ENCODE assay signal across 8 cellular contexts in the genomic region with DNA sequence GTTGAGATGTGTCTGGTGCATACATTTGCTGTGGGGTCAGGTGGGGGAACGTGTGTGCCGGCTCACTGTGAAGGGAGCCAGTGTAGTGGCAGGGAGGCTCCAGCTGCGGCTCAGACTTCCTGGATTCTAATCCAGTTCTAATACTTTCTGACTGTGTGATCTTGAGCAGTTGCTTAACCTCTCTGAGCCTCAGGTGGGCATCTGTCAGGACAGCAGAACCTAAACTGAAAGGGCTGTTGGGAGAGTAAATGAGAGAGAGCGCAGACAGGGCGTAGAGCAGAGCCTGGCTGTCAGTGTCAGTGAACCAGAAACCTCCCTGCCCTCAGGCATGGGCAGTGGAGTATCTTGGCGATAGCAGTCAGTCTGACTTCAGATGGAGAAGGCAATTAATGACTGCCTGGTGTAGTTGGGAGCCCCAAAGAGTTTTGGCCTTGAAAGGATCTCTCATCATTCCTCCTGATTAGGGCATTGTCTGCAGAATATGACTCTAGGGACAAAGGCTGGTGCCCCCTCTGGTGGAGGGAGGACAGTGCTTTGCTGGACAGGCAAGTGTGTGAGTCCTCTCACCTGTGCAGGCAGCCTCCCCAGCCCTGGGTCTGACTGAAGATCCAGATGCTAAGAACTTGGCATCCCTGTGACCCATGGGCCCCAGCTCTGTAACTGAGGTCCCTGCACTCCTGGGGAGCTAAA. TPM values are rescaled to one million over a fixed set of nuclear protein-coding genes. Genes with fewer than 3 reads are reported as not detected.
DNase-seq lines count a peak whose midpoint lies in the region; ATAC-seq and TF ChIP-seq lines count a peak whose summit lies in the region.
"Had no signal": no experiment of that assay in that cellular context is flagged by ENCODE, and none has a peak within 500 bp of the region (broad histone marks: within the 10 kb centered on the region; RNA-seq: fewer than 3 reads in every experiment).

No MANE protein-coding gene starts in this region.

- no peak overlapping the region for H4K8ac ChIP-seq in neuronal stem cell (ENCODE audit: low read depth, low read length)

- intact Hi-C loops in MCF 10A (cut with micrococcal nuclease): no loop called here

- no peak for ATAC-seq in HG03432 (IDR thresholded peaks at IDR 0.05; ENCODE audit: unreplicated experiment)
- no peak for ATAC-seq in GM18502 (IDR thresholded peaks at IDR 0.05; ENCODE audit: poor library complexity, unreplicated experiment)

- POLR2A ChIA-PET in MCF 10A (lab: Yijun Ruan, JAX): no interaction called here

- peak overlapping the region; percentile 59 for H3K14ac ChIP-seq in neuronal stem cell (ENCODE audit: low read length)

- no peak overlapping the region for H3K27ac Mint-ChIP-seq in MCF 10A (ENCODE audit: low read depth, unreplicated experiment)

- DNase-seq in Daoy (ENCODE audit: low read depth) (peak; percentile 22), HL-60 (ENCODE audit: low read depth in 1 of 2, low spot score in 1 of 2) (peak in 1 of 2 experiments; percentile 23), MCF 10A (ENCODE audit: unreplicated experiment) (peak; percentile 66), neuronal stem cell (ENCODE audit: low spot score) (no peak), retina (no peak)

- peak overlapping the region; percentile 14 for H2AK5ac ChIP-seq in neuronal stem cell (ENCODE audit: low read depth, low read length)

- H2BK15ac ChIP-seq in neuronal stem cell (ENCODE audit: low read length): peak overlapping the region; percentile 76

- peak overlapping the region; percentile 16 for H2AFZ ChIP-seq in neuronal stem cell (ENCODE audit: low read length)

- H3K27me3 ChIP-seq in HL-60 (ENCODE audit: insufficient read depth, poor library complexity, severe bottlenecking) (peaks cover 22% of the 10 kb centered on the region), neuronal stem cell (ENCODE audit: control insufficient read depth in 3 of 3, insufficient read depth in 3 of 3, low read depth in 1 of 3, low read length in 3 of 3) (peaks cover 0 to 18% (median 7%) of the 10 kb centered on the region in 3 experiments)

- no peaks in the 10 kb centered on the region for H3K9me3 ChIP-seq in neuronal stem cell (replicated peaks in 1 of 2; ENCODE audit: control insufficient read depth in 2 of 2, insufficient read depth in 1 of 2, low read depth in 1 of 2, low read length in 2 of 2)

- peak; percentile 34 for TF ChIP-seq CTCF in HL-60 (IDR thresholded peaks at IDR 0.05; ENCODE audit: insufficient read depth, low read length)
- peak; percentile 51 for TF ChIP-seq CTCF in MCF 10A (IDR thresholded peaks at IDR 0.05; ENCODE audit: unreplicated experiment)

- CTCF ChIA-PET in MCF 10A (lab: Yijun Ruan, JAX): interaction anchor here (0.5 to 4.0 kb wide), 5 partner anchors 14 to 122 kb away, joined by 3 to 22 read pairs (median 5); no protein-coding TSS in a partner anchor

- BruUV-seq in MCF 10A (replicated peaks; lab: Mats Ljungman, UMichigan): no TSS peak

- H2BK120ac ChIP-seq in neuronal stem cell (ENCODE audit: low read depth, low read length): no peak overlapping the region

- peaks cover 7% of the 10 kb centered on the region for H3K4me1 Mint-ChIP-seq in MCF 10A (ENCODE audit: insufficient read depth, unreplicated experiment)

- peaks cover 38 to 57% of the 10 kb centered on the region in 2 donors for H3K4me1 ChIP-seq in neuronal stem cell (ENCODE audit: control insufficient read depth in 2 of 2, insufficient read depth in 1 of 2, low read depth in 1 of 2, low read length in 2 of 2)

- H4K91ac ChIP-seq in neuronal stem cell (ENCODE audit: low read depth, low read length, poor library complexity): no peak overlapping the region

- H3K18ac ChIP-seq in neuronal stem cell (ENCODE audit: low read length): peak overlapping the region; percentile 3

- H3K27ac ChIP-seq in HL-60 (replicated peaks) (no peak overlapping the region), neuronal stem cell (replicated peaks; ENCODE audit: low read length) (no peak overlapping the region)

- no peak overlapping the region for H3K4ac ChIP-seq in neuronal stem cell (ENCODE audit: low read length)

- H2BK12ac ChIP-seq in neuronal stem cell (ENCODE audit: low read length): peak overlapping the region; percentile 77

- no peaks in the 10 kb centered on the region for H3K36me3 Mint-ChIP-seq in MCF 10A (ENCODE audit: insufficient read depth, unreplicated experiment)

- H3K27me3 Mint-ChIP-seq in MCF 10A (ENCODE audit: insufficient read depth, unreplicated experiment): peaks cover 38% of the 10 kb centered on the region

- no peak overlapping the region for H3K4me3 ChIP-seq in HL-60 (replicated peaks; ENCODE audit: insufficient read depth, low read length)
- no peak overlapping the region for H3K4me3 ChIP-seq in neuronal stem cell (ENCODE audit: low read length in 2 of 2)

- no CpG with 5 or more reads among the region's 6 CpGs for WGBS in neuronal stem cell (ENCODE audit: extremely low coverage in 2 of 2, insufficient read length in 2 of 2, insufficient replicate concordance in 1 of 2), 2 donors

- no peaks in the 10 kb centered on the region for H3K79me1 ChIP-seq in neuronal stem cell (ENCODE audit: low read depth, low read length)

- H3K36me3 ChIP-seq in neuronal stem cell (replicated peaks in 1 of 2; ENCODE audit: control insufficient read depth in 2 of 2, insufficient read depth in 2 of 2, low read length in 2 of 2): no peaks in the 10 kb centered on the region

- H3K4me3 Mint-ChIP-seq in MCF 10A (ENCODE audit: unreplicated experiment): no peak overlapping the region

- no peak overlapping the region for H2BK5ac ChIP-seq in neuronal stem cell (ENCODE audit: low read length)

- no peak overlapping the region for H3K23ac ChIP-seq in neuronal stem cell (ENCODE audit: low read depth, low read length, poor library complexity)

- H3K9me3 Mint-ChIP-seq in MCF 10A (ENCODE audit: unreplicated experiment): no peaks in the 10 kb centered on the region

- H3K4me2 ChIP-seq in neuronal stem cell (ENCODE audit: insufficient read depth, low read length, poor library complexity, severe bottlenecking): no peak overlapping the region

- H3K9ac ChIP-seq in neuronal stem cell (ENCODE audit: low read depth, low read length, poor library complexity): no peak overlapping the region

RNA-seq across cellular contexts. Expression of a gene that starts 9.6 kb away (rescaled TPM):
- not detected in 2 replicates for total RNA-seq in Daoy (2014; rRNA removed; shearing (Covaris generic))
- total RNA-seq in MCF 10A (2022): not detected in 2 replicates
- 0.01 TPM for polyA plus RNA-seq in neuronal stem cell (2013, experiment 1 of 2)
- not detected for polyA plus RNA-seq in neuronal stem cell (2013, experiment 2 of 2)
- total RNA-seq: subcutaneous adipose tissue had no signal

RNA-seq across cellular contexts. Expression of a gene that starts 18.3 kb away (rescaled TPM):
- 1.5 and 1.6 TPM in 2 replicates for total RNA-seq in Daoy (2014; rRNA removed; shearing (Covaris generic))
- total RNA-seq in MCF 10A (2022): not detected in 2 replicates
- 4.1 TPM for polyA plus RNA-seq in neuronal stem cell (2013, experiment 1 of 2)
- polyA plus RNA-seq in neuronal stem cell (2013, experiment 2 of 2): 4.2 TPM

RNA-seq across cellular contexts. Expression of a gene that starts 28.9 kb away (rescaled TPM):
- 0.03 and 0.06 TPM in 2 replicates for total RNA-seq in Daoy (2014; rRNA removed; shearing (Covaris generic))
- total RNA-seq in MCF 10A (2022): 3.0 and 3.5 TPM in 2 replicates
- 1.0 TPM for polyA plus RNA-seq in neuronal stem cell (2013, experiment 1 of 2)
- polyA plus RNA-seq in neuronal stem cell (2013, experiment 2 of 2): 0.91 TPM

RNA-seq across cellular contexts. Expression of a gene that starts 40.9 kb away (rescaled TPM):
- not detected in 2 replicates for total RNA-seq in Daoy (2014; rRNA removed; shearing (Covaris generic))
- not detected in 2 replicates for total RNA-seq in MCF 10A (2022)
- polyA plus RNA-seq in neuronal stem cell (2013, experiment 1 of 2): not detected
- not detected for polyA plus RNA-seq in neuronal stem cell (2013, experiment 2 of 2)
- total RNA-seq: subcutaneous adipose tissue had no signal

RNA-seq across cellular contexts. Expression of a gene that starts 47.5 kb away (rescaled TPM):
- total RNA-seq in Daoy (2014; rRNA removed; shearing (Covaris generic)): 13.3 and 17.4 TPM in 2 replicates
- total RNA-seq in MCF 10A (2022): 26.3 and 31.0 TPM in 2 replicates
- polyA plus RNA-seq in neuronal stem cell (2013, experiment 1 of 2): 36.4 TPM
- polyA plus RNA-seq in neuronal stem cell (2013, experiment 2 of 2): 37.3 TPM

Comparison
In these comparisons a context has a peak if more than half of its experiments do, and no peak if none do; other contexts are left out.
1. DNase-seq: peak in Daoy (single experiment) and MCF 10A (single experiment); none in neuronal stem cell (single experiment) and retina (single experiment).